8 cellular contexts compared by ENCODE assay signal in genomic region chr15:67076147-67076843, GRCh38. TPM values are rescaled to one million over a fixed set of nuclear protein-coding genes. Genes with fewer than 3 reads are reported as not detected.
DNase-seq lines count a peak whose midpoint lies in the region; ATAC-seq and TF ChIP-seq lines count a peak whose summit lies in the region.

No MANE protein-coding gene starts in this region.

- H3K27ac ChIP-seq in aorta (ENCODE audit: low read depth in 1 of 2, low read length in 2 of 2), result peak overlapping the region in 1 of 2 donors; percentile 59

- H3K36me3 ChIP-seq in aorta (ENCODE audit: control insufficient read depth in 1 of 2, insufficient read depth in 2 of 2, low read length in 1 of 2), result no peaks in the 10 kb centered on the region

- H3K4me3 ChIP-seq in fibroblast of the aortic adventitia (ENCODE audit: low read depth, low read length), result no peak overlapping the region
- no peak overlapping the region for H3K4me3 ChIP-seq in aorta (ENCODE audit: low read length in 2 of 2)

- intact Hi-C loops in aorta (cut with DNase I), result no loop called here

- peaks cover 7 to 12% of the 10 kb centered on the region in 2 donors for H3K4me1 ChIP-seq in aorta (ENCODE audit: control insufficient read depth in 1 of 2, insufficient read depth in 2 of 2, low read length in 2 of 2)

- WGBS in aorta, 2 donors, result 33 to 34% methylated on average over 13 of the region's 13 CpGs

- no peak for TF ChIP-seq CTCF in fibroblast of the aortic adventitia (IDR thresholded peaks at IDR 0.05; ENCODE audit: insufficient read depth, low read length)

- DNase-seq in AG08396 (ENCODE audit: low spot score) (peak; percentile 41), fibroblast of the aortic adventitia (ENCODE audit: low read depth) (peak; percentile 89), aorta (peak; percentile 80 to 88), NCI-H1694 (lab: John Stamatoyannopoulos, UW) (no peak), left lobe of liver (ENCODE audit: low spot score) (no peak)

- H3K9me3 ChIP-seq in aorta (ENCODE audit: control insufficient read depth, low read length), result no peaks in the 10 kb centered on the region

- no peaks in the 10 kb centered on the region for H3K27me3 ChIP-seq in aorta (ENCODE audit: control insufficient read depth in 1 of 2, insufficient read depth in 2 of 2, low read length in 1 of 2)

- ATAC-seq in GM21825 (IDR thresholded peaks at IDR 0.05; ENCODE audit: unreplicated experiment), result peak; percentile 47
- ATAC-seq in SK-N-SH treated with all-trans-retinoic acid at 6 μM for 48 hours, result peak; percentile 48
- ATAC-seq in aorta (ENCODE audit: low FRiP score), result no peak
- ATAC-seq in left lobe of liver, result no peak
- no peak for ATAC-seq in HG03342 (IDR thresholded peaks at IDR 0.05; ENCODE audit: unreplicated experiment)

TF ChIP-seq in SK-N-SH treated with all-trans-retinoic acid at 6 μM for 48 hours, 23 proteins besides CTCF, POLR2A, EP300 and RAD21:
- TF ChIP-seq, protein P1, sequence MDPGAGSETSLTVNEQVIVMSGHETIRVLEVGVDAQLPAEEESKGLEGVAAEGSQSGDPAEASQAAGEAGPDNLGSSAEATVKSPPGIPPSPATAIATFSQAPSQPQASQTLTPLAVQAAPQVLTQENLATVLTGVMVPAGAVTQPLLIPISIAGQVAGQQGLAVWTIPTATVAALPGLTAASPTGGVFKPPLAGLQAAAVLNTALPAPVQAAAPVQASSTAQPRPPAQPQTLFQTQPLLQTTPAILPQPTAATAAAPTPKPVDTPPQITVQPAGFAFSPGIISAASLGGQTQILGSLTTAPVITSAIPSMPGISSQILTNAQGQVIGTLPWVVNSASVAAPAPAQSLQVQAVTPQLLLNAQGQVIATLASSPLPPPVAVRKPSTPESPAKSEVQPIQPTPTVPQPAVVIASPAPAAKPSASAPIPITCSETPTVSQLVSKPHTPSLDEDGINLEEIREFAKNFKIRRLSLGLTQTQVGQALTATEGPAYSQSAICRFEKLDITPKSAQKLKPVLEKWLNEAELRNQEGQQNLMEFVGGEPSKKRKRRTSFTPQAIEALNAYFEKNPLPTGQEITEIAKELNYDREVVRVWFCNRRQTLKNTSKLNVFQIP (CRISPR knock-in tag; IDR thresholded peaks at IDR 0.05; ENCODE audit: borderline replicate concordance, low read depth), result no peak
- TF ChIP-seq ZNF565 (CRISPR knock-in tag; conservative IDR thresholded peaks at IDR 0.05; ENCODE audit: low read depth), result no peak
- TF ChIP-seq ZFP3 (CRISPR knock-in tag; IDR thresholded peaks at IDR 0.05), result 0 out of 2 replicates have a peak, but pooled peaks have one; percentile 22
- peak; percentile 44 for TF ChIP-seq ISL1 (CRISPR knock-in tag; IDR thresholded peaks at IDR 0.05)

RNA-seq across cellular contexts. Expression of gene SMAD3, which starts 10.9 kb away (rescaled TPM):
- total RNA-seq in fibroblast of the aortic adventitia (ENCODE audit: low replicate concordance) (53.6 and 96.3 TPM in 2 replicates), aorta (10 to 100 TPM; 65.9 to 90.8 TPM), left lobe of liver (17.1 TPM)
- 10 to 100 TPM in 1 of 2 donors, 1 to 10 TPM in 1; 7.1 to 44.1 TPM for polyA plus RNA-seq in aorta

Comparison
In these comparisons a context has a peak if more than half of its experiments do, and no peak if none do; other contexts are left out.
1. DNase-seq: peak in AG08396 (single experiment), fibroblast of the aortic adventitia (single experiment) and aorta (2 of 2); none in NCI-H1694 (single experiment) and left lobe of liver (single experiment).
2. ATAC-seq: peak in GM21825 (single experiment) and SK-N-SH treated with all-trans-retinoic acid at 6 μM for 48 hours (single experiment); none in aorta (single experiment), left lobe of liver (single experiment) and HG03342 (single experiment).